ENCODE assay signal across 35 cellular contexts in the genomic region with DNA sequence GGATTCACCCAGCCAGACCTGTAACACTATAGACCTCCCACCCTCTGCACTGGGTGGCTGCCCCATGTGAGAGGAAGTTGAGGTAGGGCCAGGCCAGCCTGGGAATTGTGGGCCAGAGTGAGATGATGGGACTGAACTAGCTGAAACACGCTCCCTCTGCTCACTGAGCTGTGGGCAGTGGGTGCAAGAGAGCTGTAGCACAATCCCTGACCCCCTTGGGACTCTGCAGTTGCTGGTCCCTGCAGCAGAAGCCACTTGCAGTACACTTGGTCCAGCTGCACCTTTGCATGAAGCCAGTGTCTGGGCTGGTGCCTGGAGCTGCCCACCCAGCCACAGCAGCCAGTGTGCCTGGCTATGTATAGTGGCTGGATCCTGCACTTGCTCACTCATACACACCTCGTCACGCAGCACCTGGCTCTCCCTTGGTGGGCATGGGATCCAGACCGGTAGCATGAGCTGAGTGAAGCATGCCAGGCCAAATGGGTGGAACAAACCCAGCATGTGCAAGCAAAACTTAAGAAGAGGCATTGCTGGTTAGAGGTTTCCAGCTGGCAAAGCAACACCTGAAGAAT.
"Had no signal": no experiment of that assay in that cellular context is flagged by ENCODE, and none has a peak within 500 bp of the region (broad histone marks: within the 10 kb centered on the region; RNA-seq: fewer than 3 reads in every experiment).

No MANE protein-coding gene starts in this region.

- H3K4me1 ChIP-seq: adrenal gland, Peyer's patch had no signal

- DNase-seq: activated B cell treated with CpG ODN at 0.5 μM for 24 hours; activated CD4-positive, alpha-beta memory T cell treated with anti-CD3 and anti-CD28 coated beads for 36 hours; activated CD4-positive, alpha-beta T cell treated with anti-CD3 and anti-CD28 coated beads for 4 hours; activated CD4-positive, alpha-beta T cell treated with anti-CD3 and anti-CD28 coated beads, Interleukin-2, amount 50 U/mL, for 1 hour; activated CD4-positive, CD25-positive, alpha-beta regulatory T cell treated with anti-CD3 and anti-CD28 coated beads, Interleukin-2, amount 50 U/mL, for 72 hours; activated CD8-positive, alpha-beta memory T cell treated with anti-CD3 and anti-CD28 coated beads, Interleukin-2, amount 50 U/mL, for 4 hours; activated gamma-delta T cell treated with Interleukin-2 at 50 U/mL for 16 hours; activated naive CD4-positive, alpha-beta T cell treated with anti-CD3 and anti-CD28 coated beads for 36 hours; activated T-cell treated with anti-CD3 and anti-CD28 coated beads for 4 hours; activated T-cell treated with anti-CD3 and anti-CD28 coated beads, Interleukin-2, amount 50 U/mL, for 4 hours; adrenal gland; caudate nucleus; NCI-H1092 treated with DMSO at 0.1 percent for 48 hours; NCI-H1417; NCI-H146; NCI-H187; NCI-H2029 treated with DMSO at 0.1 percent for 48 hours; NCI-H2107; NCI-H2171; NCI-H446; NCI-H510A treated with DMSO at 0.1 percent for 48 hours; NCI-H526 treated with DMSO at 0.1 percent for 48 hours; NK-92 treated with Interleukin-12 subunit alpha and Interleukin-12 subunit beta, amount 100 ng/mL, for 24 hours; PC-3; Peyer's patch; RPMI8226; SIG-M5; SW 1271; T-helper 1 cell; T-helper 2 cell; T-helper 9 cell had no signal

- FAIRE-seq: bronchial epithelial cell had no signal

- H3K36me3 ChIP-seq: adrenal gland, Peyer's patch had no signal

- H3K4me2 ChIP-seq: KMS-11 had no signal

- H3K27ac ChIP-seq: adrenal gland, KMS-11, Peyer's patch, VCaP had no signal

- H3K9me3 ChIP-seq: adrenal gland, Peyer's patch had no signal

- H3K9ac ChIP-seq: KMS-11 had no signal

- H3K27me3 ChIP-seq: adrenal gland, Peyer's patch had no signal

- ATAC-seq: activated naive CD4-positive, alpha-beta T cell treated with anti-CD3 and anti-CD28 coated beads, Interleukin-2, amount 50 U/mL, for 72 hours; activated T-cell treated with anti-CD3 and anti-CD28 coated beads, Interleukin-2, amount 50 U/mL, for 4 hours; PC-3 had no signal

- H3K4me3 ChIP-seq: adrenal gland, Peyer's patch had no signal
